17 cellular contexts compared by ENCODE assay signal in the genomic region with DNA sequence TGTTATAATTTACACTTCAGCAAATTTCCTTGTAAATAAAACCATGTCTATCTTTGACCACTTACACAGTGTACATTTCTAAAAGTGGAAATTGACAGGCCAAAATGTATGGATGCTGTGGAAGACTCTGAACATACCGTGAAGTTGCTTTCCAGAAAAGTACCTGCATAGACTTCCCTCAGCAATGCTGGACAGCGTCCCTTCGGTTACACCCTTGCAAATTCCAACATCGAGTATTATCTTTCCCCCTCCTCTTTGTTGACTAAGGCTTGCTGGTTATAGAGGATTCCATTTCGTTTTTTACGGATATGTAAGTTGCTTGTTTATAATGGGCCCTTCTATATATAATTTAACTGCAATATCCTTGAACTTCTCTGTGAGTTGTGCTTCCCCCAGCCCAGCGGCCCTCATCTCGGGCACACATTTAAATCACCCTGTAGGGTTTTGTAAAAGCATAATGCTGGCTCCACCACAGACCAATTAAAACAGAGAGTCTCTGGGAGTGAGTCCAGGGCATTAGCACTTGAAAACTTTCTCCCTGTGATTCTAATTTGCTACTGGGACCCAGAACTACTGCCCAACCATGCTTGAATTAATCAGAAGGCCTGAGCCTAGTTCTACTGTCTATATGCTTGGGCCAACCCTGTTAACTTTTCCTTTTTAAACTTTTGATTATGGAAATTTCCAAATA.
"Had no signal": no experiment of that assay in that cellular context is flagged by ENCODE, and none has a peak within 500 bp of the region (broad histone marks: within the 10 kb centered on the region; RNA-seq: fewer than 3 reads in every experiment).

No MANE protein-coding gene starts in this region.

- H3K9me3 Mint-ChIP-seq: activated CD4-positive, alpha-beta memory T cell treated with anti-CD3 and anti-CD28 coated beads for 36 hours; activated naive CD8-positive, alpha-beta T cell treated with anti-CD3 and anti-CD28 coated beads, Interleukin-2, amount 10 ng/mL, durations not matched to agents 7 days and 5 days; naive thymus-derived CD8-positive, alpha-beta T cell; stimulated activated naive CD8-positive, alpha-beta T cell treated with anti-CD3 and anti-CD28 coated beads, Interleukin-15, amount 100 ng/mL, for 72 hours had no signal

- H3K4me3 Mint-ChIP-seq: activated CD4-positive, alpha-beta memory T cell treated with anti-CD3 and anti-CD28 coated beads for 36 hours; activated CD4-positive, alpha-beta T cell treated with anti-CD3 and anti-CD28 coated beads for 36 hours; activated naive CD8-positive, alpha-beta T cell treated with anti-CD3 and anti-CD28 coated beads, Interleukin-2, amount 10 ng/mL, durations not matched to agents 7 days and 5 days; immature natural killer cell; naive thymus-derived CD8-positive, alpha-beta T cell; stimulated activated naive CD8-positive, alpha-beta T cell treated with anti-CD3 and anti-CD28 coated beads, Interleukin-15, amount 100 ng/mL, for 72 hours had no signal

- DNase-seq: activated CD4-positive, alpha-beta memory T cell treated with anti-CD3 and anti-CD28 coated beads for 36 hours; activated CD4-positive, alpha-beta T cell treated with anti-CD3 and anti-CD28 coated beads for 36 hours; activated naive CD4-positive, alpha-beta T cell treated with Interleukin-2 at 50 U/mL for 16 hours; activated naive CD8-positive, alpha-beta T cell treated with anti-CD3 and anti-CD28 coated beads, Interleukin-2, amount 10 ng/mL, durations not matched to agents 7 days and 5 days; foreskin keratinocyte; immature natural killer cell; mesendoderm; naive thymus-derived CD8-positive, alpha-beta T cell; ovary; small intestine; stimulated activated CD4-positive, alpha-beta T cell treated with anti-CD3 and anti-CD28 coated beads, Interleukin-15, amount 100 ng/mL, for 24 hours; stimulated activated CD4-positive, alpha-beta T cell treated with anti-CD3 and anti-CD28 coated beads, Interleukin-2, amount 100 ng/mL, for 48 hours; stimulated activated naive CD8-positive, alpha-beta T cell treated with anti-CD3 and anti-CD28 coated beads, Interleukin-15, amount 100 ng/mL, for 72 hours; T-helper 2 cell; upper lobe of left lung; WERI-Rb-1 had no signal

- H3K36me3 ChIP-seq: ovary, right lobe of liver, upper lobe of left lung had no signal

- H3K36me3 Mint-ChIP-seq: activated CD4-positive, alpha-beta memory T cell treated with anti-CD3 and anti-CD28 coated beads for 36 hours; activated naive CD8-positive, alpha-beta T cell treated with anti-CD3 and anti-CD28 coated beads, Interleukin-2, amount 10 ng/mL, durations not matched to agents 7 days and 5 days; immature natural killer cell; naive thymus-derived CD8-positive, alpha-beta T cell had no signal

- H3K9me3 ChIP-seq: ovary, right lobe of liver, upper lobe of left lung had no signal

- H3K4me3 ChIP-seq: ovary, right lobe of liver, upper lobe of left lung had no signal

- H3K4me1 ChIP-seq: foreskin keratinocyte, right lobe of liver, upper lobe of left lung had no signal

- H3K27me3 ChIP-seq: foreskin keratinocyte, ovary, right lobe of liver, upper lobe of left lung had no signal

- H3K27ac Mint-ChIP-seq: activated CD4-positive, alpha-beta memory T cell treated with anti-CD3 and anti-CD28 coated beads for 36 hours; activated CD4-positive, alpha-beta T cell treated with anti-CD3 and anti-CD28 coated beads for 36 hours; activated naive CD8-positive, alpha-beta T cell treated with anti-CD3 and anti-CD28 coated beads, Interleukin-2, amount 10 ng/mL, durations not matched to agents 7 days and 5 days; immature natural killer cell; naive thymus-derived CD8-positive, alpha-beta T cell; stimulated activated naive CD8-positive, alpha-beta T cell treated with anti-CD3 and anti-CD28 coated beads, Interleukin-15, amount 100 ng/mL, for 72 hours had no signal

- H3K27ac ChIP-seq: foreskin keratinocyte, ovary, right lobe of liver, upper lobe of left lung, WERI-Rb-1 had no signal

- ATAC-seq: activated CD4-positive, alpha-beta T cell treated with anti-CD3 and anti-CD28 coated beads for 36 hours; foreskin keratinocyte; naive thymus-derived CD8-positive, alpha-beta T cell; right lobe of liver; stimulated activated naive CD8-positive, alpha-beta T cell treated with anti-CD3 and anti-CD28 coated beads, Interleukin-15, amount 100 ng/mL, for 72 hours had no signal

- H3K4me1 Mint-ChIP-seq: activated CD4-positive, alpha-beta T cell treated with anti-CD3 and anti-CD28 coated beads for 36 hours; activated naive CD8-positive, alpha-beta T cell treated with anti-CD3 and anti-CD28 coated beads, Interleukin-2, amount 10 ng/mL, durations not matched to agents 7 days and 5 days; immature natural killer cell; naive thymus-derived CD8-positive, alpha-beta T cell; stimulated activated naive CD8-positive, alpha-beta T cell treated with anti-CD3 and anti-CD28 coated beads, Interleukin-15, amount 100 ng/mL, for 72 hours had no signal

- H3K27me3 Mint-ChIP-seq: stimulated activated naive CD8-positive, alpha-beta T cell treated with anti-CD3 and anti-CD28 coated beads, Interleukin-15, amount 100 ng/mL, for 72 hours had no signal
